31 cellular contexts compared by ENCODE assay signal in the genomic region with DNA sequence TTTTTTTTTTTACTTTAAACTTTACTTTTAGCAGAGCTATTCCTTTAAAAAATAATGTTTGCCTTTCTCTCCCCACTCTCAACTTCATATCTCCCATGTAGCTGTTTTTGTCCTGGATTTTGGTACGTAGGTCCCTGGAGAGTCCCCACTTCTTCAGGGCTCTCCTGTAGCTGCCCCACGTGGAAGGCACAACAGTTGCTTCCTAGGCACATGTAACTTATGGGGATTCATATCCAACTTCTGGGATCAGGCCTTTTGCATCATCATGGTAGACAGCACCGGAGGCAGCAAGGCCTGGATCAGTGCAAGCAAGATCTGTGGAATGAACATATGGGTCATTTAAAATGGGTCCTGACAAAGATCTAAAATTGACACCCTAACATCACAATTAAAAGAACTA.
"Had no signal": no experiment of that assay in that cellular context is flagged by ENCODE, and none has a peak within 500 bp of the region (broad histone marks: within the 10 kb centered on the region; RNA-seq: fewer than 3 reads in every experiment).

No MANE protein-coding gene starts in this region.

- DNase-seq: naive thymus-derived CD8-positive, alpha-beta T cell; occipital lobe; ovary; posterior cingulate gyrus; psoas muscle; right cardiac atrium; spleen; stimulated activated CD4-positive, alpha-beta T cell treated with anti-CD3 and anti-CD28 coated beads, Interleukin-12 subunit alpha, Interleukin-12 subunit beta, amount 100 ng/mL, for 4 hours; stimulated activated CD4-positive, alpha-beta T cell treated with anti-CD3 and anti-CD28 coated beads, Interleukin-1b, Interleukin-23, amount 100 ng/mL, for 48 hours; stimulated activated CD4-positive, alpha-beta T cell treated with anti-CD3 and anti-CD28 coated beads, Interleukin-4, amount 100 ng/mL, for 1 hour; stimulated activated CD4-positive, alpha-beta T cell treated with anti-CD3 and anti-CD28 coated beads, Interleukin-4, amount 100 ng/mL, for 4 hours; stimulated activated CD8-positive, alpha-beta memory T cell treated with anti-CD3 and anti-CD28 coated beads, Interleukin-4, amount 100 ng/mL, for 48 hours; stimulated activated naive CD4-positive, alpha-beta T cell; stimulated activated naive CD8-positive, alpha-beta T cell treated with anti-CD3 and anti-CD28 coated beads, Interleukin-15, amount 100 ng/mL, for 72 hours; stimulated activated naive CD8-positive, alpha-beta T cell treated with anti-CD3 and anti-CD28 coated beads, Interleukin-15, Interleukin-2, amounts not matched to agents 100 U/mL and 50 U/mL, for 24 hours; substantia nigra; testis; tibial artery; transverse colon; upper lobe of right lung; uterus had no signal

- H3K27me3 ChIP-seq: neural progenitor cell, ovary, suprapubic skin, testis, tibial artery, transverse colon, upper lobe of right lung, uterus had no signal

- H3K9me3 ChIP-seq: ovary, psoas muscle, spleen, suprapubic skin, testis, tibial artery, upper lobe of right lung, uterus had no signal

- H2AFZ ChIP-seq: neural progenitor cell, parathyroid adenoma had no signal

- H3K27ac Mint-ChIP-seq: natural killer cell treated with Interleukin-12 subunit alpha and Interleukin-12 subunit beta and Interleukin-15 and Interleukin-18, amount 100 ng/mL, for 72 hours; neural progenitor cell; progenitor cell of endocrine pancreas; stimulated activated memory B cell treated with anti-CD40 and anti-IgM and Interleukin-4, amounts not matched to agents 10 μg/mL and 1 μg/mL and 100 μg/mL, for 72 hours; stimulated activated naive CD8-positive, alpha-beta T cell treated with anti-CD3 and anti-CD28 coated beads, Interleukin-15, amount 100 ng/mL, for 72 hours; type B pancreatic cell had no signal

- ATAC-seq: naive thymus-derived CD8-positive, alpha-beta T cell; natural killer cell treated with Interleukin-12 subunit alpha and Interleukin-12 subunit beta and Interleukin-15 and Interleukin-18, amount 100 ng/mL, for 72 hours; psoas muscle; right cardiac atrium; sciatic nerve; stimulated activated memory B cell treated with anti-CD40 and anti-IgM and Interleukin-4, amounts not matched to agents 10 μg/mL and 1 μg/mL and 100 μg/mL, for 72 hours; stimulated activated naive CD8-positive, alpha-beta T cell treated with anti-CD3 and anti-CD28 coated beads, Interleukin-15, amount 100 ng/mL, for 72 hours; stimulated activated naive CD8-positive, alpha-beta T cell treated with anti-CD3 and anti-CD28 coated beads, Interleukin-15, Interleukin-2, amounts not matched to agents 100 U/mL and 50 U/mL, for 24 hours; upper lobe of right lung had no signal

- H3K27me3 Mint-ChIP-seq: progenitor cell of endocrine pancreas had no signal

- H3K36me3 ChIP-seq: neural progenitor cell, ovary, spleen, suprapubic skin, tibial artery, transverse colon, upper lobe of right lung, uterus had no signal

- H3K79me2 ChIP-seq: parathyroid adenoma had no signal

- H3K9ac ChIP-seq: neural progenitor cell, parathyroid adenoma had no signal

- H3K36me3 Mint-ChIP-seq: stimulated activated memory B cell treated with anti-CD40 and anti-IgM and Interleukin-4, amounts not matched to agents 10 μg/mL and 1 μg/mL and 100 μg/mL, for 72 hours; type B pancreatic cell had no signal

- H3K4me1 ChIP-seq: neural progenitor cell, parathyroid adenoma, psoas muscle, spleen, suprapubic skin, testis, tibial artery, upper lobe of right lung, uterus had no signal

- H3K4me1 Mint-ChIP-seq: naive thymus-derived CD8-positive, alpha-beta T cell; neural progenitor cell; stimulated activated memory B cell treated with anti-CD40 and anti-IgM and Interleukin-4, amounts not matched to agents 10 μg/mL and 1 μg/mL and 100 μg/mL, for 72 hours; stimulated activated naive CD8-positive, alpha-beta T cell treated with anti-CD3 and anti-CD28 coated beads, Interleukin-15, amount 100 ng/mL, for 72 hours had no signal

- H3K9me3 Mint-ChIP-seq: stimulated activated memory B cell treated with anti-CD40 and anti-IgM and Interleukin-4, amounts not matched to agents 10 μg/mL and 1 μg/mL and 100 μg/mL, for 72 hours had no signal

- H3K4me3 ChIP-seq: neural progenitor cell, ovary, psoas muscle, skin epidermis, smooth muscle cell, spleen, suprapubic skin, testis, tibial artery, transverse colon, upper lobe of right lung, uterus had no signal

- H3K4me2 ChIP-seq: neural progenitor cell, smooth muscle cell had no signal

- H3K27ac ChIP-seq: neural progenitor cell, ovary, parathyroid adenoma, psoas muscle, skin epidermis, spleen, suprapubic skin, testis, tibial artery, transverse colon, upper lobe of right lung, uterus had no signal

- H3K4me3 Mint-ChIP-seq: naive thymus-derived CD8-positive, alpha-beta T cell; natural killer cell treated with Interleukin-12 subunit alpha and Interleukin-12 subunit beta and Interleukin-15 and Interleukin-18, amount 100 ng/mL, for 72 hours; neural progenitor cell; stimulated activated memory B cell treated with anti-CD40 and anti-IgM and Interleukin-4, amounts not matched to agents 10 μg/mL and 1 μg/mL and 100 μg/mL, for 72 hours; stimulated activated naive CD8-positive, alpha-beta T cell treated with anti-CD3 and anti-CD28 coated beads, Interleukin-15, amount 100 ng/mL, for 72 hours; type B pancreatic cell had no signal
